2 cellular contexts compared by ENCODE assay signal in the genomic region with DNA sequence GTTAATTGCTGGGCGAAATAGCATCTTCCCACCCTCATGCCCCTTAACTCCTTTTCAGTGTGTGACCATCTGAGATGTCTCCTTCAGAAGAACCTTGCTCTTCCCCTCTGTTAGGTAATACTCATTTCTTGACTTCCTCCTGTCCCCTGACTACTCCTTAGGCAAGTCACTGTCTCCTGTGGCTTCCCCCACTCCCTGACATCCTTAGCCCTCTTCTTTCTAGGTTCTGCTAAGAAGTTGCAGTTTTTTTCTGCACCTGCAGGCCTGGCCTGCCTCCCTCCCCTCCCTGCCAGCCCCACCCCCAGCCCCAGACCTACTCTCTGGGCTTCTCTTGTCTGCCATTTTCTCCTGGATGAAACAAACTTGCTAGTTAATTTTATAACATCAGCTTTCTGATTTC.
TF ChIP-seq lines count a peak whose summit lies in the region.

No MANE protein-coding gene starts in this region.

TF ChIP-seq in HCT116, 20 proteins besides CTCF, POLR2A, EP300 and RAD21:
- TF ChIP-seq ATF3 (IDR thresholded peaks at IDR 0.05), result no peak
- TF ChIP-seq EZH2phosphoT487 (IDR thresholded peaks at IDR 0.05; ENCODE audit: borderline replicate concordance), result no peak
- no peak for TF ChIP-seq REST (IDR thresholded peaks at IDR 0.05; ENCODE audit: low read depth)
- TF ChIP-seq, protein P1, sequence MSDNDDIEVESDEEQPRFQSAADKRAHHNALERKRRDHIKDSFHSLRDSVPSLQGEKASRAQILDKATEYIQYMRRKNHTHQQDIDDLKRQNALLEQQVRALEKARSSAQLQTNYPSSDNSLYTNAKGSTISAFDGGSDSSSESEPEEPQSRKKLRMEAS (IDR thresholded peaks at IDR 0.05), result no peak
- TF ChIP-seq ZNF274 (IDR thresholded peaks at IDR 0.05; ENCODE audit: low read depth, low read length), result no peak
- no peak for TF ChIP-seq FOSL1 (IDR thresholded peaks at IDR 0.05; ENCODE audit: low read depth)
- no peak for TF ChIP-seq ELF1 (IDR thresholded peaks at IDR 0.05; ENCODE audit: borderline replicate concordance, low read depth)
- no peak for TF ChIP-seq EZH2 (IDR thresholded peaks at IDR 0.05)
- TF ChIP-seq CEBPB (IDR thresholded peaks at IDR 0.05; ENCODE audit: low read depth), result no peak
TF ChIP-seq in HCT116: peak in this region for 0.

TF ChIP-seq in endothelial cell of umbilical vein, 7 proteins besides CTCF, POLR2A, EP300 and RAD21:
- TF ChIP-seq JUN (IDR thresholded peaks at IDR 0.05; ENCODE audit: borderline replicate concordance, insufficient read depth, insufficient read length, low read depth), result no peak
- TF ChIP-seq, protein P1 (IDR thresholded peaks at IDR 0.05; ENCODE audit: insufficient read depth, insufficient read length), result no peak
TF ChIP-seq in endothelial cell of umbilical vein: peak in this region for 0.
